Comparison of ENCODE assay signal across 1 cellular context in genomic region chr1:206834711-206835110, GRCh38.
TF ChIP-seq lines count a peak whose summit lies in the region.

No MANE protein-coding gene starts in this region.

TF ChIP-seq in HEK293, 187 proteins besides CTCF, POLR2A, EP300 and RAD21 (continued from another document):
- TF ChIP-seq HIC1 (tag by site-specific recombination; IDR thresholded peaks at IDR 0.05) (no peak), ELK4 (IDR thresholded peaks at IDR 0.05; ENCODE audit: borderline replicate concordance, low read depth, low read length) (no peak), ZNF394 (tag by site-specific recombination; IDR thresholded peaks at IDR 0.05; ENCODE audit: borderline replicate concordance) (peak; percentile 64), ZNF518A (tag by site-specific recombination; conservative IDR thresholded peaks at IDR 0.05; ENCODE audit: low read depth) (no peak), KLF8 (tag by site-specific recombination; IDR thresholded peaks at IDR 0.05) (no peak), ZNF610 (tag by site-specific recombination; IDR thresholded peaks at IDR 0.05; ENCODE audit: borderline replicate concordance) (no peak), ZSCAN30 (tag by site-specific recombination; IDR thresholded peaks at IDR 0.05) (no peak), ZNF423 (tag by site-specific recombination; IDR thresholded peaks at IDR 0.05) (no peak), ZNF362 (tag by site-specific recombination; IDR thresholded peaks at IDR 0.05) (no peak), OVOL3 (tag by site-specific recombination; IDR thresholded peaks at IDR 0.05) (no peak)
